In the genomic region with DNA sequence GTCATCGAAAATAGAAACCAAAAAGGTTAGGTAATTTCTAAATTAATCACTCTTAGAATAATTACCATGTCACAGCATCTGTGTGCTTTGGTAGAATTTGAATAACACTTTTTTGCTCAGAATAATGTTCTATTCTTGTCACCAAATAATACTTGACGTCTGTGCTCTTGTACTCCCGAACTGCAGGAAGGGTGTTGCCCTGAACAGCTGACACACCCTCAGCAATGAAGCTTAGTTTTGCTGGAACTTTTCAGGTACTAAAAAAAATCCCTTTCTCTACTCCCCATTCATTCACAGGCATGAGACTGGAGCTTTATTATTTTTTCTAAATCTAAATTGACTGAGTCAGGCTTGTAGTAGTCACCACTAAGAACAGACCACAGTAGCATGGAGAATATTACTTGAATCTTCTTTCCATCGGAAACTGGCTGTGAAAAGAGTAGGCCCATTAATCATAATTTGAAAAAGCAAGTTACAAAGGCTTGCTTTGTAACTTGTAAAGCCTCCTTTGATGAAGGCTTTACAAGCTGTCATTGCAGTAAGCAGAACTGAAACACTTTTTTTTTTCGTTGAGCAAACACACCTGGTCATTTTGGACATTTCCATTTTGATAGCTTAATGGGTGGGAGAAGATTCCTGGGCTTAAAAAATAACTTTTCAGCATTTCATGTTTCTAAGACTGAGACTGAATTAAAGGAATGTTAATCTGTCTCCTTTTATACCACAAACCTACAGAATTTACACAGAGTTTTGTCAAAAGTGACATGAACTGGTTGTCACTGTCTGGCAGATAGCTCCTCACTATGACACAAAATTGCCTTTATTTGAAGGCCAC, we compare ENCODE assay signal across 8 cellular contexts.
A peak's percentile ranks its signal among the peaks of the same experiment; 100 is the strongest.
DNase-seq lines count a peak whose midpoint lies in the region; ATAC-seq, FAIRE-seq and TF ChIP-seq lines count a peak whose summit lies in the region.

No MANE protein-coding gene starts in this region.

- in situ Hi-C loops in HAP-1 (cut with MboI; ENCODE audit: low sequenced_read_pairs) = no loop called here
- in situ Hi-C loops in GM12878 (cut with MboI) = no loop called here

- SMC1A ChIA-PET in GM12878 (lab: Charles Lee; ENCODE audit: uncharacterized antibody, unreplicated experiment) = interaction anchor here (0.7 to 7.0 kb wide), 44 partner anchors 10 to 512 kb away, joined by 3 to 161 read pairs (median 6); no protein-coding TSS in a partner anchor

- ATAC-seq in GM18861 (IDR thresholded peaks at IDR 0.05; ENCODE audit: unreplicated experiment) (peak; percentile 42), GM12878 (peak; percentile 69)
- ATAC-seq in natural killer cell treated with Interleukin-12 subunit alpha and Interleukin-12 subunit beta and Interleukin-15 and Interleukin-18, amount 100 ng/mL, for 72 hours = peak in 1 of 2 donors; percentile 48

- peak overlapping the region; percentile 82 for H3K4me3 Mint-ChIP-seq in natural killer cell treated with Interleukin-12 subunit alpha and Interleukin-12 subunit beta and Interleukin-15 and Interleukin-18, amount 100 ng/mL, for 72 hours

- H3K9me3 Mint-ChIP-seq in natural killer cell treated with Interleukin-12 subunit alpha and Interleukin-12 subunit beta and Interleukin-15 and Interleukin-18, amount 100 ng/mL, for 72 hours = peaks cover 8% of the 10 kb centered on the region

- H3K9me3 ChIP-seq in HAP-1 = no peaks in the 10 kb centered on the region
- no peaks in the 10 kb centered on the region for H3K9me3 ChIP-seq in GM12878 (replicated peaks; ENCODE audit: control insufficient read depth, insufficient read depth, low read length)

- RAD21 ChIA-PET in GM12878 (lab: Charles Lee; ENCODE audit: unreplicated experiment) = interaction anchor here (0.6 to 4.6 kb wide), 42 partner anchors 9 to 536 kb away, joined by 3 to 186 read pairs (median 6); no protein-coding TSS in a partner anchor

- peak overlapping the region; percentile 48 for H2AFZ ChIP-seq in GM12878 (ENCODE audit: control insufficient read depth, low read depth, low read length)

- H3K27ac Mint-ChIP-seq in natural killer cell treated with Interleukin-12 subunit alpha and Interleukin-12 subunit beta and Interleukin-15 and Interleukin-18, amount 100 ng/mL, for 72 hours = peak overlapping the region; percentile 96 to 99

- peak; percentile 35 to 65 for DNase-seq in HAP-1 (ENCODE audit: low spot score in 2 of 2)
- peak; percentile 51 to 87 (median 60) for DNase-seq in NCI-H1417 (lab: John Stamatoyannopoulos, UW)
- peak; percentile 91 for DNase-seq in GM12878 (ENCODE audit: low read depth, low spot score)
- DNase-seq in natural killer cell treated with Interleukin-12 subunit alpha and Interleukin-12 subunit beta and Interleukin-15 and Interleukin-18, amount 100 ng/mL, for 72 hours (ENCODE audit: low spot score) = no peak
- DNase-seq in NCI-H446 (lab: John Stamatoyannopoulos, UW) = no peak
- no peak for DNase-seq in amniotic stem cell (lab: John Stamatoyannopoulos, UW)
- no peak for DNase-seq in GF-D8 (lab: John Stamatoyannopoulos, UW)

- no peaks in the 10 kb centered on the region; the same call in 1 of the 2 replicates for H3K27me3 ChIP-seq in HAP-1 (ENCODE audit: low read depth)
- H3K27me3 ChIP-seq in GM12878 (replicated peaks in 1 of 2; ENCODE audit: control insufficient read depth in 2 of 2, insufficient read depth in 2 of 2, low read length in 1 of 2) = no peaks in the 10 kb centered on the region

- peak overlapping the region; percentile 97 for H3K4me2 ChIP-seq in GM12878 (ENCODE audit: control insufficient read depth, insufficient read depth)

- under 1% methylated on average over 5 of the region's 5 CpGs for WGBS in GM12878 (ENCODE audit: insufficient coverage, insufficient replicate concordance, low lambda C conversion rate, missing lambda C conversion rate)

- no peaks in the 10 kb centered on the region for H3K36me3 ChIP-seq in HAP-1 (replicated peaks)
- no peaks in the 10 kb centered on the region; a peak in 1 of 4 replicates for H3K36me3 ChIP-seq in GM12878 (ENCODE audit: control insufficient read depth in 2 of 2, insufficient read depth in 2 of 2, low read length in 1 of 2)

- H3K9ac ChIP-seq in GM12878 (ENCODE audit: control insufficient read depth, insufficient read depth, low read length) = peak overlapping the region; percentile 79

- CTCF ChIA-PET in GM12878 (lab: Yijun Ruan, JAX) = interaction anchor here (0.6 to 8.3 kb wide), 26 partner anchors 10 to 165 kb away, joined by 3 to 117 read pairs (median 4); no protein-coding TSS in a partner anchor

- POLR2A ChIA-PET in GM12878 (lab: Charles Lee) = interaction anchor here (0.6 to 4.5 kb wide), 20 partner anchors 9 to 633 kb away, joined by 3 to 59 read pairs (median 6); no protein-coding TSS in a partner anchor

- no peak overlapping the region for H3K4me3 ChIP-seq in HAP-1
- peak overlapping the region; percentile 28 for H3K4me3 ChIP-seq in GM12878

- peaks cover 0 to 7% of the 10 kb centered on the region in 2 donors for H3K27me3 Mint-ChIP-seq in natural killer cell treated with Interleukin-12 subunit alpha and Interleukin-12 subunit beta and Interleukin-15 and Interleukin-18, amount 100 ng/mL, for 72 hours

- no peaks in the 10 kb centered on the region; the same call in 1 of the 2 replicates for H3K79me2 ChIP-seq in GM12878 (ENCODE audit: control insufficient read depth, insufficient read depth, low read length)

- no peaks in the 10 kb centered on the region for H3K36me3 Mint-ChIP-seq in natural killer cell treated with Interleukin-12 subunit alpha and Interleukin-12 subunit beta and Interleukin-15 and Interleukin-18, amount 100 ng/mL, for 72 hours

- no peaks in the 10 kb centered on the region for H4K20me1 ChIP-seq in GM12878 (ENCODE audit: control insufficient read depth, insufficient read depth)

- H3K4me1 ChIP-seq in HAP-1 (peaks cover 36% of the 10 kb centered on the region), GM12878 (ENCODE audit: control insufficient read depth, insufficient read depth, low read length) (peaks cover 44% of the 10 kb centered on the region)

- FAIRE-seq in GM12878 (lab: Jason Lieb, UNC) = peak; percentile 91

- no peak for TF ChIP-seq CTCF in GM12878 (IDR thresholded peaks at IDR 0.05 in 2 of 3, conservative IDR thresholded peaks at IDR 0.05 in 1 of 3; ENCODE audit: control insufficient read depth in 2 of 3, extremely low read depth in 1 of 3, insufficient read depth in 1 of 3, low read depth in 3 of 3, low read length in 3 of 3)

- BruUV-seq in GM12878 (replicated peaks; lab: Mats Ljungman, UMichigan) = TSS peak; percentile 64

- no peak for TF ChIP-seq POLR2A in GM12878 (IDR thresholded peaks at IDR 0.05; ENCODE audit: low read depth, low read length)

- peak overlapping the region; percentile 98 for H3K27ac ChIP-seq in GM12878 (ENCODE audit: control insufficient read depth, insufficient read depth)

- TF ChIP-seq EP300 in GM12878 (IDR thresholded peaks at IDR 0.05; ENCODE audit: borderline replicate concordance in 1 of 2, control insufficient read depth in 1 of 2, low read depth in 2 of 2, low read length in 2 of 2) = peak; percentile 96 to 99

- 0 out of 2 replicates have a peak, but pooled peaks have one; percentile 15 for TF ChIP-seq RAD21 in GM12878 (IDR thresholded peaks at IDR 0.05; ENCODE audit: insufficient read depth, low read depth, low read length)

- peaks cover 41 to 42% of the 10 kb centered on the region in 2 donors for H3K4me1 Mint-ChIP-seq in natural killer cell treated with Interleukin-12 subunit alpha and Interleukin-12 subunit beta and Interleukin-15 and Interleukin-18, amount 100 ng/mL, for 72 hours (ENCODE audit: low read depth in 2 of 2)

- intact Hi-C loops in GM12878 (cut with micrococcal nuclease; ENCODE audit: unreplicated experiment) = loop anchor here (1.0 kb wide), 3 partner anchors 70 to 165 kb away; a partner anchor contains a TSS

TF ChIP-seq in GM12878, 131 proteins besides CTCF, POLR2A, EP300 and RAD21 (continues in another document):
- no peak; the same call in 1 of the 2 replicates for TF ChIP-seq CBFB (IDR thresholded peaks at IDR 0.05; ENCODE audit: low read depth)
- peak; percentile 96 for TF ChIP-seq IKZF1 (conservative IDR thresholded peaks at IDR 0.05)
- peak; percentile 84 for TF ChIP-seq CHD2 (IDR thresholded peaks at IDR 0.05; ENCODE audit: borderline replicate concordance, low read depth, low read length)
- TF ChIP-seq, protein P1, sequence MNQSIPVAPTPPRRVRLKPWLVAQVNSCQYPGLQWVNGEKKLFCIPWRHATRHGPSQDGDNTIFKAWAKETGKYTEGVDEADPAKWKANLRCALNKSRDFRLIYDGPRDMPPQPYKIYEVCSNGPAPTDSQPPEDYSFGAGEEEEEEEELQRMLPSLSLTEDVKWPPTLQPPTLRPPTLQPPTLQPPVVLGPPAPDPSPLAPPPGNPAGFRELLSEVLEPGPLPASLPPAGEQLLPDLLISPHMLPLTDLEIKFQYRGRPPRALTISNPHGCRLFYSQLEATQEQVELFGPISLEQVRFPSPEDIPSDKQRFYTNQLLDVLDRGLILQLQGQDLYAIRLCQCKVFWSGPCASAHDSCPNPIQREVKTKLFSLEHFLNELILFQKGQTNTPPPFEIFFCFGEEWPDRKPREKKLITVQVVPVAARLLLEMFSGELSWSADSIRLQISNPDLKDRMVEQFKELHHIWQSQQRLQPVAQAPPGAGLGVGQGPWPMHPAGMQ (IDR thresholded peaks at IDR 0.05; ENCODE audit: borderline replicate concordance) = no peak
- TF ChIP-seq RBBP5 (conservative IDR thresholded peaks at IDR 0.05) = 0 out of 2 replicates have a peak, but pooled peaks have one; percentile 31
- no peak for TF ChIP-seq KAT2A (conservative IDR thresholded peaks at IDR 0.05; ENCODE audit: control insufficient read depth, low read depth, low read length)
- peak; percentile 39; the same call in 1 of the 2 replicates for TF ChIP-seq CHD4 (IDR thresholded peaks at IDR 0.05)
- TF ChIP-seq, protein P2, sequence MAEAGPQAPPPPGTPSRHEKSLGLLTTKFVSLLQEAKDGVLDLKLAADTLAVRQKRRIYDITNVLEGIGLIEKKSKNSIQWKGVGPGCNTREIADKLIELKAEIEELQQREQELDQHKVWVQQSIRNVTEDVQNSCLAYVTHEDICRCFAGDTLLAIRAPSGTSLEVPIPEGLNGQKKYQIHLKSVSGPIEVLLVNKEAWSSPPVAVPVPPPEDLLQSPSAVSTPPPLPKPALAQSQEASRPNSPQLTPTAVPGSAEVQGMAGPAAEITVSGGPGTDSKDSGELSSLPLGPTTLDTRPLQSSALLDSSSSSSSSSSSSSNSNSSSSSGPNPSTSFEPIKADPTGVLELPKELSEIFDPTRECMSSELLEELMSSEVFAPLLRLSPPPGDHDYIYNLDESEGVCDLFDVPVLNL (IDR thresholded peaks at IDR 0.05; ENCODE audit: low read depth, low read length) = no peak
- TF ChIP-seq NFXL1 (IDR thresholded peaks at IDR 0.05; ENCODE audit: borderline replicate concordance) = no peak

Comparison
In these comparisons a context has a peak if more than half of its experiments do, and no peak if none do; other contexts are left out.
1. DNase-seq: peak in HAP-1 (2 of 2), NCI-H1417 (3 of 3) and GM12878 (single experiment); none in natural killer cell treated with Interleukin-12 subunit alpha and Interleukin-12 subunit beta and Interleukin-15 and Interleukin-18, amount 100 ng/mL, for 72 hours (single experiment), NCI-H446 (0 of 2), amniotic stem cell (single experiment) and GF-D8 (single experiment).